In the genomic region with DNA sequence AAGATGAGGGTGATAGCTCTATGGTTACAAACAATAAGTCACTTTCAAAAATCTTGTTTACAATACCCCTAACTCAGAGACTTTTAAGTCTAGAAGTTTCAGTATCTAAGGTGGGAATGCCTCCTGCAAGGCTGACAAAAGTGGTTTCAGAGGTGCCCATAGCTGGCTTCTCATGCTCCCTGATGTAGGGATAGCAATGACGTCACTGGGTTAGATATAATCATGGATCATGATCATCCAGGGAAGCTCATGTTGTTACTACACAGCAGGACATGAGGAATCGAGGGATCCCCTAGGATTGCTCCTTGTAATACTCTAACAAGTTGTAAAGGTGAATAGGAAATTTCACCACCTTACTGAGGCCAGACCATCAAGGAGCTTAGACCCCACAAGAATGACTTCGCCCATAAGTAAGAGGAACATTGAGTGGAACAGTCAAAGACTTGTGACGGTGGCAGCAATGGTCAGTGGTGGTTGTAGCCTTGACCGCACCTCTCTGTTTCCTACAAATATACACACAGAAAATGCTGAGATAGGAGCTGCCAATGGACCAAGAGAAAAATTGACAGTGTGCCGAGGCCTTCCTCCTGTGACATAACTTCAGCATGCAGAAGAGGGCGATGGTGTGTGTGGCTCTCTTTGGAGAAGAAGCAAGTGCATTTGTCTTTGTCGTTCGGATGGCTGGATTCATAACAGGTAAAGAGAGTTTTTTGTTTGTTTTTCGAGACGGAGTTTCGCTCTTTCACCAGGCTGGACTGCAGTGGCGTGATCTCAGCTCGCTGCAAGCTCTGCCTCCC, we compare ENCODE assay signal across 2 cellular contexts.
TF ChIP-seq lines count a peak whose summit lies in the region.

No MANE protein-coding gene starts in this region.

TF ChIP-seq in Ishikawa, 13 proteins besides CTCF, POLR2A, EP300 and RAD21:
- TF ChIP-seq REST (IDR thresholded peaks at IDR 0.05; ENCODE audit: low read depth) (no peak), NFIC (IDR thresholded peaks at IDR 0.05) (peak; percentile 65)
TF ChIP-seq in Ishikawa: peak in this region for 1.

TF ChIP-seq in H1, 55 proteins besides CTCF, POLR2A, EP300 and RAD21:
- TF ChIP-seq ASH2L (IDR thresholded peaks at IDR 0.05; ENCODE audit: low read length) (no peak), KDM5A (IDR thresholded peaks at IDR 0.05; ENCODE audit: low read length) (no peak), CREB1 (IDR thresholded peaks at IDR 0.05) (no peak), SP1 (IDR thresholded peaks at IDR 0.05; ENCODE audit: low read depth, low read length) (no peak), SUZ12 (IDR thresholded peaks at IDR 0.05; ENCODE audit: low read length) (no peak), HDAC2 (IDR thresholded peaks at IDR 0.05; ENCODE audit: borderline replicate concordance in 1 of 2, low read depth in 2 of 2, low read length in 2 of 2) (no peak), CTBP2 (IDR thresholded peaks at IDR 0.05; ENCODE audit: borderline replicate concordance, insufficient read depth, insufficient read length, low read length) (no peak), HDAC6 (IDR thresholded peaks at IDR 0.05; ENCODE audit: low read depth, low read length) (no peak), RXRA (IDR thresholded peaks at IDR 0.05; ENCODE audit: insufficient read depth, low read depth, low read length) (no peak), TCF12 (IDR thresholded peaks at IDR 0.05; ENCODE audit: low read depth, low read length) (no peak), NANOG (IDR thresholded peaks at IDR 0.05; ENCODE audit: insufficient read depth, low read depth, low read length, poor library complexity, severe bottlenecking) (no peak), RNF2 (IDR thresholded peaks at IDR 0.05; ENCODE audit: borderline replicate concordance, low read depth, low read length, missing control alignments, poor library complexity, severe bottlenecking) (no peak), TEAD4 (IDR thresholded peaks at IDR 0.05; ENCODE audit: low read depth, low read length) (no peak), SAP30 (IDR thresholded peaks at IDR 0.05; ENCODE audit: insufficient read depth, insufficient replicate concordance, low read length) (no peak)
- TF ChIP-seq, protein P1, sequence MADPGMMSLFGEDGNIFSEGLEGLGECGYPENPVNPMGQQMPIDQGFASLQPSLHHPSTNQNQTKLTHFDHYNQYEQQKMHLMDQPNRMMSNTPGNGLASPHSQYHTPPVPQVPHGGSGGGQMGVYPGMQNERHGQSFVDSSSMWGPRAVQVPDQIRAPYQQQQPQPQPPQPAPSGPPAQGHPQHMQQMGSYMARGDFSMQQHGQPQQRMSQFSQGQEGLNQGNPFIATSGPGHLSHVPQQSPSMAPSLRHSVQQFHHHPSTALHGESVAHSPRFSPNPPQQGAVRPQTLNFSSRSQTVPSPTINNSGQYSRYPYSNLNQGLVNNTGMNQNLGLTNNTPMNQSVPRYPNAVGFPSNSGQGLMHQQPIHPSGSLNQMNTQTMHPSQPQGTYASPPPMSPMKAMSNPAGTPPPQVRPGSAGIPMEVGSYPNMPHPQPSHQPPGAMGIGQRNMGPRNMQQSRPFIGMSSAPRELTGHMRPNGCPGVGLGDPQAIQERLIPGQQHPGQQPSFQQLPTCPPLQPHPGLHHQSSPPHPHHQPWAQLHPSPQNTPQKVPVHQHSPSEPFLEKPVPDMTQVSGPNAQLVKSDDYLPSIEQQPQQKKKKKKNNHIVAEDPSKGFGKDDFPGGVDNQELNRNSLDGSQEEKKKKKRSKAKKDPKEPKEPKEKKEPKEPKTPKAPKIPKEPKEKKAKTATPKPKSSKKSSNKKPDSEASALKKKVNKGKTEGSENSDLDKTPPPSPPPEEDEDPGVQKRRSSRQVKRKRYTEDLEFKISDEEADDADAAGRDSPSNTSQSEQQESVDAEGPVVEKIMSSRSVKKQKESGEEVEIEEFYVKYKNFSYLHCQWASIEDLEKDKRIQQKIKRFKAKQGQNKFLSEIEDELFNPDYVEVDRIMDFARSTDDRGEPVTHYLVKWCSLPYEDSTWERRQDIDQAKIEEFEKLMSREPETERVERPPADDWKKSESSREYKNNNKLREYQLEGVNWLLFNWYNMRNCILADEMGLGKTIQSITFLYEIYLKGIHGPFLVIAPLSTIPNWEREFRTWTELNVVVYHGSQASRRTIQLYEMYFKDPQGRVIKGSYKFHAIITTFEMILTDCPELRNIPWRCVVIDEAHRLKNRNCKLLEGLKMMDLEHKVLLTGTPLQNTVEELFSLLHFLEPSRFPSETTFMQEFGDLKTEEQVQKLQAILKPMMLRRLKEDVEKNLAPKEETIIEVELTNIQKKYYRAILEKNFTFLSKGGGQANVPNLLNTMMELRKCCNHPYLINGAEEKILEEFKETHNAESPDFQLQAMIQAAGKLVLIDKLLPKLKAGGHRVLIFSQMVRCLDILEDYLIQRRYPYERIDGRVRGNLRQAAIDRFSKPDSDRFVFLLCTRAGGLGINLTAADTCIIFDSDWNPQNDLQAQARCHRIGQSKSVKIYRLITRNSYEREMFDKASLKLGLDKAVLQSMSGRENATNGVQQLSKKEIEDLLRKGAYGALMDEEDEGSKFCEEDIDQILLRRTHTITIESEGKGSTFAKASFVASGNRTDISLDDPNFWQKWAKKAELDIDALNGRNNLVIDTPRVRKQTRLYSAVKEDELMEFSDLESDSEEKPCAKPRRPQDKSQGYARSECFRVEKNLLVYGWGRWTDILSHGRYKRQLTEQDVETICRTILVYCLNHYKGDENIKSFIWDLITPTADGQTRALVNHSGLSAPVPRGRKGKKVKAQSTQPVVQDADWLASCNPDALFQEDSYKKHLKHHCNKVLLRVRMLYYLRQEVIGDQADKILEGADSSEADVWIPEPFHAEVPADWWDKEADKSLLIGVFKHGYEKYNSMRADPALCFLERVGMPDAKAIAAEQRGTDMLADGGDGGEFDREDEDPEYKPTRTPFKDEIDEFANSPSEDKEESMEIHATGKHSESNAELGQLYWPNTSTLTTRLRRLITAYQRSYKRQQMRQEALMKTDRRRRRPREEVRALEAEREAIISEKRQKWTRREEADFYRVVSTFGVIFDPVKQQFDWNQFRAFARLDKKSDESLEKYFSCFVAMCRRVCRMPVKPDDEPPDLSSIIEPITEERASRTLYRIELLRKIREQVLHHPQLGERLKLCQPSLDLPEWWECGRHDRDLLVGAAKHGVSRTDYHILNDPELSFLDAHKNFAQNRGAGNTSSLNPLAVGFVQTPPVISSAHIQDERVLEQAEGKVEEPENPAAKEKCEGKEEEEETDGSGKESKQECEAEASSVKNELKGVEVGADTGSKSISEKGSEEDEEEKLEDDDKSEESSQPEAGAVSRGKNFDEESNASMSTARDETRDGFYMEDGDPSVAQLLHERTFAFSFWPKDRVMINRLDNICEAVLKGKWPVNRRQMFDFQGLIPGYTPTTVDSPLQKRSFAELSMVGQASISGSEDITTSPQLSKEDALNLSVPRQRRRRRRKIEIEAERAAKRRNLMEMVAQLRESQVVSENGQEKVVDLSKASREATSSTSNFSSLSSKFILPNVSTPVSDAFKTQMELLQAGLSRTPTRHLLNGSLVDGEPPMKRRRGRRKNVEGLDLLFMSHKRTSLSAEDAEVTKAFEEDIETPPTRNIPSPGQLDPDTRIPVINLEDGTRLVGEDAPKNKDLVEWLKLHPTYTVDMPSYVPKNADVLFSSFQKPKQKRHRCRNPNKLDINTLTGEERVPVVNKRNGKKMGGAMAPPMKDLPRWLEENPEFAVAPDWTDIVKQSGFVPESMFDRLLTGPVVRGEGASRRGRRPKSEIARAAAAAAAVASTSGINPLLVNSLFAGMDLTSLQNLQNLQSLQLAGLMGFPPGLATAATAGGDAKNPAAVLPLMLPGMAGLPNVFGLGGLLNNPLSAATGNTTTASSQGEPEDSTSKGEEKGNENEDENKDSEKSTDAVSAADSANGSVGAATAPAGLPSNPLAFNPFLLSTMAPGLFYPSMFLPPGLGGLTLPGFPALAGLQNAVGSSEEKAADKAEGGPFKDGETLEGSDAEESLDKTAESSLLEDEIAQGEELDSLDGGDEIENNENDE (IDR thresholded peaks at IDR 0.05; ENCODE audit: insufficient replicate concordance, low read length), result no peak
